Comparison of ENCODE assay signal across 9 cellular contexts in genomic region chr6:117481278-117481925, GRCh38. TPM values are rescaled to one million over a fixed set of nuclear protein-coding genes. Genes with fewer than 3 reads are reported as not detected.
DNase-seq lines count a peak whose midpoint lies in the region; ATAC-seq and TF ChIP-seq lines count a peak whose summit lies in the region.
"Had no signal": no experiment of that assay in that cellular context is flagged by ENCODE, and none has a peak within 500 bp of the region (broad histone marks: within the 10 kb centered on the region; RNA-seq: fewer than 3 reads in every experiment).

No MANE protein-coding gene starts in this region.

- H3K4me1 ChIP-seq in mesenchymal stem cell (ENCODE audit: control insufficient read depth, insufficient read depth, low read depth, low read length) (peaks cover 7% of the 10 kb centered on the region), tibial artery (peaks cover 0 to 18% (median 12%) of the 10 kb centered on the region in 4 donors)

- TF ChIP-seq CTCF in tibial artery (IDR thresholded peaks at IDR 0.05), result no peak

- no peak overlapping the region for H2BK120ac ChIP-seq in mesenchymal stem cell (ENCODE audit: low read depth, low read length)

- no peak overlapping the region for H3K4me2 ChIP-seq in mesenchymal stem cell (ENCODE audit: low read length, poor library complexity, severe bottlenecking)

- ATAC-seq in GM19455 (IDR thresholded peaks at IDR 0.05; ENCODE audit: unreplicated experiment) (no peak), HG03280 (IDR thresholded peaks at IDR 0.05; ENCODE audit: unreplicated experiment) (no peak), GM21619 (IDR thresholded peaks at IDR 0.05; ENCODE audit: unreplicated experiment) (no peak)

- H3K36me3 Mint-ChIP-seq in T-helper 1 cell treated with Interleukin-12 subunit alpha and Interleukin-12 subunit beta and Interleukin-4 antibody, amounts not matched to agents 30 μg/mL and 1 μg/mL, for 36 hours (ENCODE audit: low read depth), result peaks cover 2% of the 10 kb centered on the region

- no peak overlapping the region for H3K9ac ChIP-seq in mesenchymal stem cell (ENCODE audit: low read length)

- H3K27me3 ChIP-seq in mesenchymal stem cell (ENCODE audit: control insufficient read depth in 1 of 2, insufficient read depth in 1 of 2, low read length in 2 of 2) (no peaks in the 10 kb centered on the region), tibial artery (no peaks in the 10 kb centered on the region)

- H2BK5ac ChIP-seq in mesenchymal stem cell (ENCODE audit: low read depth, low read length, poor library complexity, severe bottlenecking), result no peak overlapping the region

- H3K36me3 ChIP-seq in mesenchymal stem cell (ENCODE audit: control insufficient read depth in 1 of 2, insufficient read depth in 2 of 2, low read depth in 1 of 2, low read length in 2 of 2) (no peaks in the 10 kb centered on the region), tibial artery (no peaks in the 10 kb centered on the region)

- H2BK12ac ChIP-seq in mesenchymal stem cell (ENCODE audit: low read length in 2 of 2), result peak overlapping the region in 1 of 2 experiments; percentile 98

- H3K4me1 Mint-ChIP-seq in T-helper 1 cell treated with Interleukin-12 subunit alpha and Interleukin-12 subunit beta and Interleukin-4 antibody, amounts not matched to agents 30 μg/mL and 1 μg/mL, for 36 hours (ENCODE audit: low read depth), result peaks cover 14% of the 10 kb centered on the region

- H3K4me3 Mint-ChIP-seq in T-helper 1 cell treated with Interleukin-12 subunit alpha and Interleukin-12 subunit beta and Interleukin-4 antibody, amounts not matched to agents 30 μg/mL and 1 μg/mL, for 36 hours, result peak overlapping the region; percentile 77

- H2BK15ac ChIP-seq in mesenchymal stem cell (ENCODE audit: low read depth, poor library complexity, severe bottlenecking), result no peak overlapping the region

- no peak overlapping the region for H3K27ac ChIP-seq in mesenchymal stem cell (ENCODE audit: low read length, poor library complexity, severe bottlenecking)
- H3K27ac ChIP-seq in tibial artery, result peak overlapping the region; percentile 84 to 92

- H3K4me3 ChIP-seq in mesenchymal stem cell (ENCODE audit: insufficient read depth in 1 of 2, low read depth in 1 of 2, low read length in 2 of 2), result peak overlapping the region in 1 of 2 experiments; percentile 92
- H3K4me3 ChIP-seq in tibial artery, result peak overlapping the region; percentile 6 to 85

- H3K9me3 ChIP-seq in mesenchymal stem cell (ENCODE audit: control insufficient read depth, low read length) (no peaks in the 10 kb centered on the region), tibial artery (no peaks in the 10 kb centered on the region)

- peak overlapping the region; percentile 27 for H4K8ac ChIP-seq in mesenchymal stem cell (ENCODE audit: low read length)

- H3K27ac Mint-ChIP-seq in T-helper 1 cell treated with Interleukin-12 subunit alpha and Interleukin-12 subunit beta and Interleukin-4 antibody, amounts not matched to agents 30 μg/mL and 1 μg/mL, for 36 hours, result no peak overlapping the region

- H3K14ac ChIP-seq in mesenchymal stem cell (ENCODE audit: low read length in 2 of 2), result peak overlapping the region in 1 of 2 experiments; percentile 18

- H3K79me1 ChIP-seq in mesenchymal stem cell (replicated peaks; ENCODE audit: low read length, poor library complexity, severe bottlenecking), result no peaks in the 10 kb centered on the region

- DNase-seq in T-helper 1 cell (no peak), activated gamma-delta T cell treated with Interleukin-2 at 50 U/mL for 16 hours (peak; percentile 21), mesenchymal stem cell (no peak), tibial artery (peak in 1 of 2 donors; percentile 62)
- DNase-seq: NCI-H2107 had no signal

- no peak overlapping the region for H2AFZ ChIP-seq in mesenchymal stem cell (ENCODE audit: low read depth, low read length)

- H3K23ac ChIP-seq in mesenchymal stem cell (ENCODE audit: low read length in 2 of 2), result no peak overlapping the region

- 49% methylated on average over 22 of the region's 22 CpGs for WGBS in mesenchymal stem cell

- H3K18ac ChIP-seq in mesenchymal stem cell (ENCODE audit: low read depth in 1 of 2, low read length in 2 of 2), result peak overlapping the region in 1 of 2 experiments; percentile 11

- no peak overlapping the region for H4K91ac ChIP-seq in mesenchymal stem cell (ENCODE audit: low read length)

- H3K9me3 Mint-ChIP-seq in T-helper 1 cell treated with Interleukin-12 subunit alpha and Interleukin-12 subunit beta and Interleukin-4 antibody, amounts not matched to agents 30 μg/mL and 1 μg/mL, for 36 hours, result no peaks in the 10 kb centered on the region

- no peak overlapping the region for H2AK5ac ChIP-seq in mesenchymal stem cell (ENCODE audit: low read length, severe bottlenecking)

- H3K4ac ChIP-seq in mesenchymal stem cell (ENCODE audit: low read depth in 1 of 2, low read length in 2 of 2), result peak overlapping the region in 1 of 2 experiments; percentile 86

- H3K27me3 Mint-ChIP-seq in T-helper 1 cell treated with Interleukin-12 subunit alpha and Interleukin-12 subunit beta and Interleukin-4 antibody, amounts not matched to agents 30 μg/mL and 1 μg/mL, for 36 hours (ENCODE audit: low read depth), result peaks cover 73% of the 10 kb centered on the region

- intact Hi-C loops in tibial artery (cut with DNase I; ENCODE audit: low total_unique reads), result no loop called here

RNA-seq across cellular contexts. Expression of gene DCBLD1, which starts 1.1 kb away (rescaled TPM):
- polyA plus RNA-seq in mesenchymal stem cell (2013, experiment 1 of 2), result 58.0 TPM
- 59.6 TPM for polyA plus RNA-seq in mesenchymal stem cell (2013, experiment 2 of 2)

RNA-seq across cellular contexts. Expression of gene ROS1, which starts 55.7 kb away (rescaled TPM):
- 0.12 TPM for polyA plus RNA-seq in mesenchymal stem cell (2013, experiment 1 of 2)
- polyA plus RNA-seq in mesenchymal stem cell (2013, experiment 2 of 2), result 0.04 TPM
